ENCODE assay signal across 1 cellular context in genomic region chr21:43619856-43620255, GRCh38.
TF ChIP-seq lines count a peak whose summit lies in the region.

No MANE protein-coding gene starts in this region.

TF ChIP-seq in liver, 16 proteins besides CTCF, POLR2A, EP300 and RAD21 (continued from another document):
- no peak for TF ChIP-seq GABPA (IDR thresholded peaks at IDR 0.05 in 1 of 2, conservative IDR thresholded peaks at IDR 0.05 in 1 of 2)
TF ChIP-seq in liver: peak in this region for 0.
